Comparison of ENCODE assay signal across 22 cellular contexts in the genomic region with DNA sequence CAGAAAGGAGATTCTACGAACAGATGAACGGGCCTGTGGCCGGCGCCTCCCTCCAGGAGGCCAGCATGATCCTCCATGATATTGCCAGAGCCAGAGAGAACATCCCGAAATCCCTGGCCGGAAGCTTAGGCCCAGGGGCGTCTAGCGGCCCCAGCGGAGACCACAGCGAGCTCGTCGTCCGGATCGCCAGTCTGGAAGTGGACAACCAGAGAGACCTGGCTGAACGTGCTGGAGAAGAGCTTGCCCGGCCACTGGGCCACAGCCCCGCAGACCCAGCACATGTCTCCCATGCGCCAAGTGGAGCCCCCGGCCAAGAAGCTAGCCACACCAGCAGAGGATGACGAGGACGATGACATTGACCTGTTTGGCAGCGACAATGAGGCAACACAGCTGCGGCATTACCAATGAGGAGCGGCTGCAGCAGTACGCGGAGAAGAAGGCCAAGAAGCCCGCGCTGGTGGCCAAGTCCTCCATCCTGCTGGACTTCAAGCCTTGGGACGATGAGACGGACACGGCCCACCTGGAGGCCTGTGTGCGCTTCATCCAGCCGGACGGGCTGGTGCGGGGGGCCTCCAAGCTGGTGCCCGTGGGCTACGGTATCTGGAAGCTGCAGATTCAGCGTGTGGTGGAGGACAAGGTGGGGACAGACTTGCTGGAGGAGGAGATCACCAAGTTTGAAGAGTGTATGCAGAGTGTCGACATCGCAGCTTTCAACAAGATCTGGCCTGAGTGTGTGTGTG.
"Had no signal": no experiment of that assay in that cellular context is flagged by ENCODE, and none has a peak within 500 bp of the region (broad histone marks: within the 10 kb centered on the region; RNA-seq: fewer than 3 reads in every experiment).

No MANE protein-coding gene starts in this region.

- H3K36me3 ChIP-seq: SJSA1 had no signal

- ATAC-seq: HepG2 had no signal

- H3K27me3 Mint-ChIP-seq: IgD-negative memory B cell had no signal

- H3K4me3 Mint-ChIP-seq: IgD-negative memory B cell had no signal

- H3K27me3 ChIP-seq: SJSA1 had no signal

- H3K4me1 ChIP-seq: SJSA1 had no signal

- H3K9me3 Mint-ChIP-seq: IgD-negative memory B cell had no signal

- DNase-seq: KBM-7, MV-4-11, NCI-H1048, NCI-H1105, NCI-H1417, NCI-H1436 treated with DMSO at 0.1 percent for 48 hours, NCI-H1694 treated with DMSO at 0.1 percent for 48 hours, NCI-H1930, NCI-H2081, NCI-H2107, NCI-H2227 treated with DMSO at 0.1 percent for 48 hours, NCI-H524, NCI-H69, NCI-H774, Right ventricle myocardium superior, RPMI8226, SIG-M5 had no signal

- H3K4me3 ChIP-seq: SJSA1, SK-N-MC had no signal

- H3K9me3 ChIP-seq: SJSA1 had no signal

- H3K27ac ChIP-seq: SJSA1, SK-N-MC had no signal

- FAIRE-seq: HepG2, RCC 7860 had no signal
